Comparison of ENCODE assay signal across 33 cellular contexts in genomic region chr19:1007852-1008251, GRCh38. TPM values are rescaled to one million over a fixed set of nuclear protein-coding genes. Genes with fewer than 3 reads are reported as not detected.
"Had no signal": no experiment of that assay in that cellular context is flagged by ENCODE, and none has a peak within 500 bp of the region (broad histone marks: within the 10 kb centered on the region; RNA-seq: fewer than 3 reads in every experiment).

No MANE protein-coding gene starts in this region.

- H3K27me3 ChIP-seq: adrenal gland, body of pancreas had no signal

- H3K9me3 ChIP-seq: adrenal gland, body of pancreas, esophagus muscularis mucosa, gastrocnemius medialis, heart right ventricle had no signal

- H3K4me1 ChIP-seq: adrenal gland, body of pancreas, foreskin keratinocyte, gastrocnemius medialis had no signal

- DNase-seq: activated B cell treated with CpG ODN at 0.5 μM for 24 hours; activated CD4-positive, alpha-beta T cell treated with anti-CD3 and anti-CD28 coated beads for 48 hours; activated CD4-positive, alpha-beta T cell treated with anti-CD3 and anti-CD28 coated beads, Interleukin-2, amount 50 U/mL, for 1 hour; activated CD4-positive, alpha-beta T cell treated with anti-CD3 and anti-CD28 coated beads, Interleukin-2, amount 50 U/mL, for 48 hours; activated CD8-positive, alpha-beta memory T cell treated with anti-CD3 and anti-CD28 coated beads for 24 hours; activated CD8-positive, alpha-beta T cell treated with anti-CD3 and anti-CD28 coated beads for 36 hours; activated effector memory CD4-positive, alpha-beta T cell treated with anti-CD3 and anti-CD28 coated beads, Interleukin-2, amount 50 U/mL, for 16 hours; activated naive CD4-positive, alpha-beta T cell treated with anti-CD3 and anti-CD28 coated beads for 36 hours; activated naive CD8-positive, alpha-beta T cell treated with anti-CD3 and anti-CD28 coated beads for 36 hours; activated naive CD8-positive, alpha-beta T cell treated with anti-CD3 and anti-CD28 coated beads, Interleukin-2, amount 50 U/mL, for 24 hours; activated T-cell treated with anti-CD3 and anti-CD28 coated beads, Interleukin-2, amount 50 U/mL, for 4 hours; adrenal gland; amygdala; aorta; body of pancreas; caudate nucleus; cortex of kidney; dermis blood vessel endothelial cell; effector CD4-positive, alpha-beta T cell; effector memory CD8-positive, alpha-beta T cell; erythroblast; foreskin keratinocyte; gastrocnemius medialis; heart right ventricle; T-helper 17 cell; T1000; WERI-Rb-1 had no signal

- H3K4me3 Mint-ChIP-seq: activated B cell treated with CpG ODN at 0.5 μM for 24 hours; activated CD8-positive, alpha-beta T cell treated with anti-CD3 and anti-CD28 coated beads for 36 hours; activated naive CD4-positive, alpha-beta T cell treated with anti-CD3 and anti-CD28 coated beads for 36 hours; activated naive CD4-positive, alpha-beta T cell treated with anti-CD3 and anti-CD28 coated beads, Interleukin-2, amount 50 U/mL, for 24 hours; activated naive CD8-positive, alpha-beta T cell treated with anti-CD3 and anti-CD28 coated beads for 36 hours; activated naive CD8-positive, alpha-beta T cell treated with anti-CD3 and anti-CD28 coated beads, Interleukin-2, amount 50 U/mL, for 24 hours; activated T-cell treated with anti-CD3 and anti-CD28 coated beads, Interleukin-2, amount 50 U/mL, for 4 hours; effector memory CD8-positive, alpha-beta T cell; T-helper 2 cell treated with Interferon-gamma antibody and Interleukin-4, amounts not matched to agents 5 μg/mL and 100 μg/mL, for 36 hours had no signal

- H3K27me3 Mint-ChIP-seq: activated B cell treated with CpG ODN at 0.5 μM for 24 hours; activated CD8-positive, alpha-beta T cell treated with anti-CD3 and anti-CD28 coated beads for 36 hours; activated naive CD4-positive, alpha-beta T cell treated with anti-CD3 and anti-CD28 coated beads, Interleukin-2, amount 50 U/mL, for 24 hours; activated naive CD8-positive, alpha-beta T cell treated with anti-CD3 and anti-CD28 coated beads for 36 hours; activated naive CD8-positive, alpha-beta T cell treated with anti-CD3 and anti-CD28 coated beads, Interleukin-2, amount 50 U/mL, for 24 hours; T-helper 17 cell had no signal

- H3K27ac Mint-ChIP-seq: activated B cell treated with CpG ODN at 0.5 μM for 24 hours; activated CD8-positive, alpha-beta T cell treated with anti-CD3 and anti-CD28 coated beads for 36 hours; activated naive CD4-positive, alpha-beta T cell treated with anti-CD3 and anti-CD28 coated beads for 36 hours; activated naive CD4-positive, alpha-beta T cell treated with anti-CD3 and anti-CD28 coated beads, Interleukin-2, amount 50 U/mL, for 24 hours; activated naive CD8-positive, alpha-beta T cell treated with anti-CD3 and anti-CD28 coated beads for 36 hours; activated naive CD8-positive, alpha-beta T cell treated with anti-CD3 and anti-CD28 coated beads, Interleukin-2, amount 50 U/mL, for 24 hours; activated T-helper 2 cell treated with anti-CD3 and anti-CD28 coated beads, Interferon-gamma antibody, Interleukin-2, Interleukin-4, amounts not matched to agents 10 μg/mL and 5 μg/mL and 100 μg/mL, durations not matched to agents 14 hours and 24 hours and 36 hours; T-helper 17 cell; T-helper 2 cell treated with Interferon-gamma antibody and Interleukin-4, amounts not matched to agents 5 μg/mL and 100 μg/mL, for 36 hours had no signal

- ATAC-seq: activated CD4-positive, CD25-positive, alpha-beta regulatory T cell treated with anti-CD3 and anti-CD28 coated beads, Interleukin-2, amount 50 U/mL, for 24 hours; activated CD8-positive, alpha-beta T cell treated with anti-CD3 and anti-CD28 coated beads for 36 hours; activated naive CD8-positive, alpha-beta T cell treated with anti-CD3 and anti-CD28 coated beads, Interleukin-2, amount 50 U/mL, for 24 hours; activated T-cell treated with anti-CD3 and anti-CD28 coated beads, Interleukin-2, amount 50 U/mL, for 4 hours; body of pancreas; foreskin keratinocyte; gastrocnemius medialis; heart right ventricle; T-helper 17 cell had no signal

- H3K4me3 ChIP-seq: adrenal gland, body of pancreas, esophagus muscularis mucosa, gastrocnemius medialis, heart right ventricle had no signal

- H3K4me1 Mint-ChIP-seq: activated B cell treated with CpG ODN at 0.5 μM for 24 hours; activated naive CD4-positive, alpha-beta T cell treated with anti-CD3 and anti-CD28 coated beads, Interleukin-2, amount 50 U/mL, for 24 hours; activated naive CD8-positive, alpha-beta T cell treated with anti-CD3 and anti-CD28 coated beads for 36 hours; activated naive CD8-positive, alpha-beta T cell treated with anti-CD3 and anti-CD28 coated beads, Interleukin-2, amount 50 U/mL, for 24 hours; T-helper 17 cell had no signal

- H3K27ac ChIP-seq: adrenal gland, body of pancreas, esophagus muscularis mucosa, foreskin keratinocyte, gastrocnemius medialis, heart right ventricle, WERI-Rb-1 had no signal

- H3K36me3 Mint-ChIP-seq: activated naive CD4-positive, alpha-beta T cell treated with anti-CD3 and anti-CD28 coated beads, Interleukin-2, amount 50 U/mL, for 24 hours had no signal

- H3K9me3 Mint-ChIP-seq: activated B cell treated with CpG ODN at 0.5 μM for 24 hours; activated CD8-positive, alpha-beta T cell treated with anti-CD3 and anti-CD28 coated beads for 36 hours; activated naive CD4-positive, alpha-beta T cell treated with anti-CD3 and anti-CD28 coated beads for 36 hours; activated naive CD4-positive, alpha-beta T cell treated with anti-CD3 and anti-CD28 coated beads, Interleukin-2, amount 50 U/mL, for 24 hours; activated naive CD8-positive, alpha-beta T cell treated with anti-CD3 and anti-CD28 coated beads for 36 hours; activated naive CD8-positive, alpha-beta T cell treated with anti-CD3 and anti-CD28 coated beads, Interleukin-2, amount 50 U/mL, for 24 hours; activated T-cell treated with anti-CD3 and anti-CD28 coated beads, Interleukin-2, amount 50 U/mL, for 4 hours; activated T-helper 2 cell treated with anti-CD3 and anti-CD28 coated beads, Interferon-gamma antibody, Interleukin-2, Interleukin-4, amounts not matched to agents 10 μg/mL and 5 μg/mL and 100 μg/mL, durations not matched to agents 14 hours and 24 hours and 36 hours; effector memory CD8-positive, alpha-beta T cell; T-helper 2 cell treated with Interferon-gamma antibody and Interleukin-4, amounts not matched to agents 5 μg/mL and 100 μg/mL, for 36 hours had no signal

RNA-seq across cellular contexts. Expression of gene GRIN3B, which starts 7.6 kb away (rescaled TPM):
- total RNA-seq: activated naive CD8-positive, alpha-beta T cell treated with anti-CD3 and anti-CD28 coated beads for 36 hours; activated T-helper 2 cell treated with anti-CD3 and anti-CD28 coated beads, Interferon-gamma antibody, Interleukin-2, Interleukin-4, amounts not matched to agents 10 μg/mL and 5 μg/mL and 100 μg/mL, durations not matched to agents 14 hours and 24 hours and 36 hours; gastrocnemius medialis had no signal
- polyA plus RNA-seq: aorta had no signal

RNA-seq across cellular contexts. Expression of gene RNU6-2, which starts 13.5 kb away (rescaled TPM):
- total RNA-seq: activated B cell treated with CpG ODN at 0.5 μM for 24 hours; activated CD8-positive, alpha-beta T cell treated with anti-CD3 and anti-CD28 coated beads for 36 hours; activated naive CD4-positive, alpha-beta T cell treated with anti-CD3 and anti-CD28 coated beads for 36 hours; activated naive CD8-positive, alpha-beta T cell treated with anti-CD3 and anti-CD28 coated beads for 36 hours; activated T-cell treated with anti-CD3 and anti-CD28 coated beads, Interleukin-2, amount 50 U/mL, for 4 hours; activated T-helper 2 cell treated with anti-CD3 and anti-CD28 coated beads, Interferon-gamma antibody, Interleukin-2, Interleukin-4, amounts not matched to agents 10 μg/mL and 5 μg/mL and 100 μg/mL, durations not matched to agents 14 hours and 24 hours and 36 hours; adrenal gland; aorta; body of pancreas; chondrocyte; dermis blood vessel endothelial cell; esophagus muscularis mucosa; foreskin keratinocyte; gastrocnemius medialis; heart right ventricle; T-helper 17 cell had no signal
- polyA plus RNA-seq: adrenal gland, aorta, foreskin keratinocyte, heart right ventricle had no signal
